ENCODE assay signal across 16 cellular contexts in genomic region chr1:245398180-245398579, GRCh38.
"Had no signal": no experiment of that assay in that cellular context is flagged by ENCODE, and none has a peak within 500 bp of the region (broad histone marks: within the 10 kb centered on the region; RNA-seq: fewer than 3 reads in every experiment).

No MANE protein-coding gene starts in this region.

- H3K27ac ChIP-seq: RWPE1 had no signal

- ATAC-seq: SK-N-SH treated with all-trans-retinoic acid at 6 μM for 48 hours had no signal

- DNase-seq: KBM-7, MV-4-11, NCI-H1092, NCI-H1105 treated with DMSO at 0.1 percent for 48 hours, NCI-H1417 treated with DMSO at 0.1 percent for 48 hours, NCI-H1694, NCI-H187 treated with DMSO at 0.1 percent for 48 hours, NCI-H2029 treated with DMSO at 0.1 percent for 48 hours, NCI-H2171 treated with DMSO at 0.1 percent for 48 hours, NCI-H345, NCI-H446 treated with DMSO at 0.1 percent for 48 hours, NCI-H510A treated with DMSO at 0.1 percent for 48 hours, NCI-H526, SHP77 had no signal
